ENCODE assay signal across 24 cellular contexts in genomic region chr2:238083919-238084318, GRCh38. TPM values are rescaled to one million over a fixed set of nuclear protein-coding genes. Genes with fewer than 3 reads are reported as not detected.
DNase-seq lines count a peak whose midpoint lies in the region; ATAC-seq and TF ChIP-seq lines count a peak whose summit lies in the region.
"Had no signal": no experiment of that assay in that cellular context is flagged by ENCODE, and none has a peak within 500 bp of the region (broad histone marks: within the 10 kb centered on the region; RNA-seq: fewer than 3 reads in every experiment).

No MANE protein-coding gene starts in this region.

- CTCF ChIA-PET in activated naive CD4-positive, alpha-beta T cell treated with anti-CD3 and anti-CD28 coated beads for 36 hours (lab: Charles Lee): no interaction called here
- CTCF ChIA-PET in PC-9 (lab: Charles Lee): no interaction called here

- H3K27ac ChIP-seq in stomach (no peak overlapping the region), esophagus squamous epithelium (no peak overlapping the region), PC-9 (no peak overlapping the region)
- H3K27ac ChIP-seq: GM23248, HL-60 had no signal

- BruUV-seq in PC-9 (replicated peaks; lab: Mats Ljungman, UMichigan): no TSS peak

- H3F3A ChIP-seq in PC-9 (ENCODE audit: insufficient read depth, low read depth): peaks cover 13% of the 10 kb centered on the region; the same call in 1 of the 2 replicates

- no peak for TF ChIP-seq POLR2A in stomach (IDR thresholded peaks at IDR 0.05)
- TF ChIP-seq POLR2A in esophagus squamous epithelium (IDR thresholded peaks at IDR 0.05): no peak

- POLR2A ChIA-PET in PC-9 (lab: Charles Lee; ENCODE audit: unreplicated experiment): interaction anchor here (0.6 kb wide), 1 partner anchor 272 kb away, joined by 4 read pairs; no protein-coding TSS in a partner anchor

- peaks cover 25 to 48% (median 43%) of the 10 kb centered on the region in 4 donors for H3K36me3 ChIP-seq in stomach
- peaks cover 0 to 48% (median 6%) of the 10 kb centered on the region in 3 donors for H3K36me3 ChIP-seq in esophagus squamous epithelium
- H3K36me3 ChIP-seq in PC-9 (ENCODE audit: low read depth): peaks cover 9% of the 10 kb centered on the region; the same call in 1 of the 2 replicates

- no peaks in the 10 kb centered on the region for H3K9me2 ChIP-seq in PC-9 (ENCODE audit: insufficient read depth)

- intact Hi-C loops in activated naive CD4-positive, alpha-beta T cell treated with anti-CD3 and anti-CD28 coated beads for 36 hours (cut with micrococcal nuclease): no loop called here
- intact Hi-C loops in stomach (cut with DNase I; ENCODE audit: low total_unique reads) (no loop called here), esophagus squamous epithelium (cut with DNase I) (no loop called here), PC-9 (cut with micrococcal nuclease; ENCODE audit: unreplicated experiment) (no loop called here)

- 80 to 100% (median 98%) methylated on average over 5 of the region's 5 CpGs for WGBS in stomach, 5 donors
- 84 to 96% methylated on average over 5 of the region's 5 CpGs for WGBS in esophagus squamous epithelium, 2 donors

- no peaks in the 10 kb centered on the region for H3K27me3 Mint-ChIP-seq in activated naive CD4-positive, alpha-beta T cell treated with anti-CD3 and anti-CD28 coated beads for 36 hours (ENCODE audit: low read depth)
- H3K27me3 Mint-ChIP-seq: CD4-positive, CD25-positive, alpha-beta regulatory T cell; CD8-positive, alpha-beta memory T cell had no signal

- no peaks in the 10 kb centered on the region for H3K4me1 ChIP-seq in stomach
- H3K4me1 ChIP-seq in esophagus squamous epithelium: no peaks in the 10 kb centered on the region
- peaks cover 13% of the 10 kb centered on the region for H3K4me1 ChIP-seq in PC-9 (replicated peaks; ENCODE audit: insufficient read depth)

- ATAC-seq in activated naive CD4-positive, alpha-beta T cell treated with anti-CD3 and anti-CD28 coated beads, Interleukin-2, amount 50 U/mL, for 72 hours: no peak
- no peak for ATAC-seq in left lobe of liver
- ATAC-seq: GM12878 had no signal

- H3K79me2 ChIP-seq in PC-9 (ENCODE audit: low read depth): no peaks in the 10 kb centered on the region

- TF ChIP-seq CTCF in stomach (IDR thresholded peaks at IDR 0.05): no peak
- TF ChIP-seq CTCF in esophagus squamous epithelium (IDR thresholded peaks at IDR 0.05): no peak
- no peak for TF ChIP-seq CTCF in PC-9 (conservative IDR thresholded peaks at IDR 0.05)

- H3K4me3 ChIP-seq in stomach (no peak overlapping the region), esophagus squamous epithelium (no peak overlapping the region), PC-9 (no peak overlapping the region)
- H3K4me3 ChIP-seq: GM12878, GM23248 had no signal

- no peak overlapping the region for H2AFZ ChIP-seq in PC-9
- H2AFZ ChIP-seq: GM23248 had no signal

- no peaks in the 10 kb centered on the region for H3K9me3 Mint-ChIP-seq in activated naive CD4-positive, alpha-beta T cell treated with anti-CD3 and anti-CD28 coated beads for 36 hours
- no peaks in the 10 kb centered on the region for H3K9me3 Mint-ChIP-seq in activated naive CD4-positive, alpha-beta T cell treated with anti-CD3 and anti-CD28 coated beads, Interleukin-2, amount 50 U/mL, for 72 hours
- H3K9me3 Mint-ChIP-seq: CD4-positive, CD25-positive, alpha-beta regulatory T cell; CD8-positive, alpha-beta memory T cell had no signal

- TF ChIP-seq EP300 in stomach (IDR thresholded peaks at IDR 0.05): no peak

- no peak overlapping the region for H3K4me2 ChIP-seq in PC-9

- no peaks in the 10 kb centered on the region for H4K20me1 ChIP-seq in PC-9 (ENCODE audit: insufficient read depth)

- H3K4me1 Mint-ChIP-seq in activated naive CD4-positive, alpha-beta T cell treated with anti-CD3 and anti-CD28 coated beads for 36 hours (ENCODE audit: low read depth): no peaks in the 10 kb centered on the region

- no peak overlapping the region for H3K4me3 Mint-ChIP-seq in activated naive CD4-positive, alpha-beta T cell treated with anti-CD3 and anti-CD28 coated beads for 36 hours
- H3K4me3 Mint-ChIP-seq: CD4-positive, CD25-positive, alpha-beta regulatory T cell; CD8-positive, alpha-beta memory T cell had no signal

- H3K9me3 ChIP-seq in stomach: no peaks in the 10 kb centered on the region
- H3K9me3 ChIP-seq in esophagus squamous epithelium: no peaks in the 10 kb centered on the region
- H3K9me3 ChIP-seq in PC-9 (ENCODE audit: insufficient read depth, low read depth): no peaks in the 10 kb centered on the region
- H3K9me3 ChIP-seq: BE2C had no signal

- peaks cover 54% of the 10 kb centered on the region for H3K36me3 Mint-ChIP-seq in activated naive CD4-positive, alpha-beta T cell treated with anti-CD3 and anti-CD28 coated beads for 36 hours (ENCODE audit: low read depth)
- peaks cover 44 to 45% of the 10 kb centered on the region in 2 donors for H3K36me3 Mint-ChIP-seq in activated naive CD4-positive, alpha-beta T cell treated with anti-CD3 and anti-CD28 coated beads, Interleukin-2, amount 50 U/mL, for 72 hours

- DNase-seq in activated naive CD4-positive, alpha-beta T cell treated with anti-CD3 and anti-CD28 coated beads for 36 hours: peak; percentile 2
- no peak for DNase-seq in activated naive CD4-positive, alpha-beta T cell treated with anti-CD3 and anti-CD28 coated beads, Interleukin-2, amount 50 U/mL, for 72 hours (ENCODE audit: low spot score in 2 of 2)
- DNase-seq in activated CD8-positive, alpha-beta memory T cell treated with anti-CD3 and anti-CD28 coated beads, Interleukin-2, amount 50 U/mL, for 48 hours: peak; percentile 32
- DNase-seq in left lobe of liver (ENCODE audit: low spot score) (peak; percentile 29), stomach (peak; percentile 18), esophagus squamous epithelium (lab: John Stamatoyannopoulos, UW) (no peak), retina (no peak), PC-9 (no peak)
- DNase-seq: ACHN; BE2C; C1 segment of cervical spinal cord; CD4-positive, CD25-positive, alpha-beta regulatory T cell; CD8-positive, alpha-beta memory T cell; COR-L47; DMS 273 treated with DMSO at 0.1 percent for 48 hours; DMS53; DND-41; EL; GM23248; HCEC 1CT had no signal

- no peak overlapping the region for H3K27ac Mint-ChIP-seq in activated naive CD4-positive, alpha-beta T cell treated with anti-CD3 and anti-CD28 coated beads for 36 hours
- H3K27ac Mint-ChIP-seq in activated naive CD4-positive, alpha-beta T cell treated with anti-CD3 and anti-CD28 coated beads, Interleukin-2, amount 50 U/mL, for 72 hours: peak overlapping the region in 1 of 2 donors; percentile 9
- H3K27ac Mint-ChIP-seq: CD4-positive, CD25-positive, alpha-beta regulatory T cell; CD8-positive, alpha-beta memory T cell had no signal

- H3K27me3 ChIP-seq in stomach (no peaks in the 10 kb centered on the region), esophagus squamous epithelium (no peaks in the 10 kb centered on the region), PC-9 (ENCODE audit: insufficient read depth, low read depth) (no peaks in the 10 kb centered on the region)
- H3K27me3 ChIP-seq: BE2C had no signal

RNA-seq across cellular contexts. Expression of gene ESPNL, which starts 16.2 kb away (rescaled TPM):
- under 1 TPM; 0.05 to 0.15 TPM for total RNA-seq in activated naive CD4-positive, alpha-beta T cell treated with anti-CD3 and anti-CD28 coated beads for 36 hours
- under 1 TPM; 0.18 to 0.43 TPM for total RNA-seq in activated naive CD4-positive, alpha-beta T cell treated with anti-CD3 and anti-CD28 coated beads, Interleukin-2, amount 50 U/mL, for 72 hours
- total RNA-seq in left lobe of liver (1.7 TPM), stomach (1 to 10 TPM in 1 of 5 donors, under 1 TPM in 1, not detected in 3; 0.73 to 1.3 TPM), esophagus squamous epithelium (1 to 10 TPM in 1 of 4 donors, under 1 TPM in 2, not detected in 1; 0.04 to 1.3 (median 0.88) TPM), PC-9 (2021) (1.1 and 2.2 TPM in 2 replicates)
- under 1 TPM; 0.05 to 0.31 (median 0.25) TPM for polyA plus RNA-seq in stomach
- total RNA-seq: CD4-positive, CD25-positive, alpha-beta regulatory T cell; CD8-positive, alpha-beta memory T cell; H4 had no signal
- polyA plus RNA-seq: CD4-positive, CD25-positive, alpha-beta regulatory T cell; CD8-positive, alpha-beta memory T cell had no signal

RNA-seq across cellular contexts. Expression of gene SCLY, which starts 23.1 kb away (rescaled TPM):
- 10 to 100 TPM; 46.4 to 46.7 TPM for total RNA-seq in activated naive CD4-positive, alpha-beta T cell treated with anti-CD3 and anti-CD28 coated beads for 36 hours
- 10 to 100 TPM; 58.0 to 75.2 TPM for total RNA-seq in activated naive CD4-positive, alpha-beta T cell treated with anti-CD3 and anti-CD28 coated beads, Interleukin-2, amount 50 U/mL, for 72 hours
- total RNA-seq in left lobe of liver (40.6 TPM), stomach (10 to 100 TPM in 4 of 5 donors, 1 to 10 TPM in 1; 7.2 to 12.8 (median 12.1) TPM), esophagus squamous epithelium (10 to 100 TPM in 2 of 4 donors, 1 to 10 TPM in 2; 3.0 to 14.0 (median 11.4) TPM), PC-9 (2021) (33.9 and 40.0 TPM in 2 replicates)
- 10 to 100 TPM in 1 of 3 donors, 1 to 10 TPM in 2; 5.4 to 11.3 (median 9.9) TPM for polyA plus RNA-seq in stomach

RNA-seq across cellular contexts. Expression of gene KLHL30, which starts 54.5 kb away (rescaled TPM):
- total RNA-seq in activated naive CD4-positive, alpha-beta T cell treated with anti-CD3 and anti-CD28 coated beads for 36 hours: not detected
- not detected for total RNA-seq in activated naive CD4-positive, alpha-beta T cell treated with anti-CD3 and anti-CD28 coated beads, Interleukin-2, amount 50 U/mL, for 72 hours
- total RNA-seq in left lobe of liver (0.10 TPM), stomach (1 to 10 TPM in 2 of 5 donors, under 1 TPM in 1, not detected in 2; 0.29 to 1.7 (median 1.3) TPM), esophagus squamous epithelium (under 1 TPM in 3 of 4 donors, not detected in 1; 0.09 to 0.38 (median 0.18) TPM), PC-9 (2021) (0.80 and 1.2 TPM in 2 replicates)
- polyA plus RNA-seq in stomach: under 1 TPM; 0.06 to 0.46 (median 0.15) TPM
- total RNA-seq: CD4-positive, CD25-positive, alpha-beta regulatory T cell; CD8-positive, alpha-beta memory T cell; GM12878; H4; HT1080 had no signal
- polyA plus RNA-seq: CD4-positive, CD25-positive, alpha-beta regulatory T cell; CD8-positive, alpha-beta memory T cell had no signal

Comparison
In these comparisons a context has a peak if more than half of its experiments do, and no peak if none do; other contexts are left out.
1. DNase-seq: peak in activated naive CD4-positive, alpha-beta T cell treated with anti-CD3 and anti-CD28 coated beads for 36 hours (single experiment), activated CD8-positive, alpha-beta memory T cell treated with anti-CD3 and anti-CD28 coated beads, Interleukin-2, amount 50 U/mL, for 48 hours (single experiment), left lobe of liver (single experiment) and stomach (single experiment); none in activated naive CD4-positive, alpha-beta T cell treated with anti-CD3 and anti-CD28 coated beads, Interleukin-2, amount 50 U/mL, for 72 hours (0 of 2), esophagus squamous epithelium (single experiment), retina (single experiment) and PC-9 (0 of 2).